Comparison of ENCODE assay signal across 21 cellular contexts in the genomic region with DNA sequence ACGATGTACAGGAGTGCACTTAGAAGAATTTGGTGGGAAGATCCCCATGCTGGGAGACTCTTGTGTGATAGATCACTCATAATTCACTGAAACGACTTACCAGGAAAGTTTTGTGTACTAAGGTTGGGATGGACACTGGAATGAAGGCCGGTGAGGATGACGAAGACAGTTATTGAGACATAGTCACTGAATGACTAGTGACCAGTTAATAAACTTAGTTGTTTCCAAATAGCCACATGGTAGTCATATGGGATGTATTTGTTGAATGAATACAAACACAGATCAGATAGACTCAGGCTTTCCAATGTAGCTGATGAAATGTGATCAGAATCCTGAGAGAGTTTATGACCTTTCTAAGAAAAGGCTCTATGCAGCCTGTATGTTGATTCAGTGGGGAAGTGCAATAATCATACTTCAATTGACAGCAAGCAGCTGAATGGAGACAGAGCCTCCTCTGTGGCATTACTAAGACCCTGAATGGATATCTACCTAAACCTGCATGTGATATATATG. TPM values are rescaled to one million over a fixed set of nuclear protein-coding genes. Genes with fewer than 3 reads are reported as not detected.
"Had no signal": no experiment of that assay in that cellular context is flagged by ENCODE, and none has a peak within 500 bp of the region (broad histone marks: within the 10 kb centered on the region; RNA-seq: fewer than 3 reads in every experiment).

No MANE protein-coding gene starts in this region.

- H3K27me3 ChIP-seq: dorsolateral prefrontal cortex, spleen, transverse colon, upper lobe of right lung, uterus had no signal

- H3K36me3 ChIP-seq: uterus had no signal

- H3K4me1 ChIP-seq: psoas muscle, spleen, uterus had no signal

- H3K9me3 ChIP-seq: psoas muscle, transverse colon, upper lobe of right lung, uterus had no signal

- DNase-seq: dorsolateral prefrontal cortex; effector CD4-positive, alpha-beta T cell; hypothalamus; immature natural killer cell; islet precursor cell; kidney glomerular epithelial cell; mesendoderm; midbrain; naive thymus-derived CD4-positive, alpha-beta T cell; nucleus accumbens; psoas muscle; right cardiac atrium; spleen; stimulated activated CD4-positive, alpha-beta T cell treated with anti-CD3 and anti-CD28 coated beads, Interleukin-4, amount 100 ng/mL, for 4 hours; stimulated activated naive B cell treated with anti-CD40 and anti-IgM and Interleukin-4, amounts not matched to agents 10 μg/mL and 1 μg/mL and 100 μg/mL, for 72 hours; transverse colon; upper lobe of right lung; uterus had no signal

- H3K27ac ChIP-seq: dorsolateral prefrontal cortex, psoas muscle, skin epidermis, spleen, transverse colon, upper lobe of right lung, uterus had no signal

- H3K4me1 Mint-ChIP-seq: nephron; stimulated activated naive B cell treated with anti-CD40 and anti-IgM and Interleukin-4, amounts not matched to agents 10 μg/mL and 1 μg/mL and 100 μg/mL, for 72 hours had no signal

- H3K27ac Mint-ChIP-seq: immature natural killer cell; naive thymus-derived CD4-positive, alpha-beta T cell; nephron; stimulated activated naive B cell treated with anti-CD40 and anti-IgM and Interleukin-4, amounts not matched to agents 10 μg/mL and 1 μg/mL and 100 μg/mL, for 72 hours; stimulated activated naive CD8-positive, alpha-beta T cell treated with anti-CD3 and anti-CD28 coated beads, Interleukin-15, Interleukin-2, amounts not matched to agents 100 ng/mL and 50 ng/mL, for 24 hours had no signal

- H3K27me3 Mint-ChIP-seq: naive thymus-derived CD4-positive, alpha-beta T cell; stimulated activated naive B cell treated with anti-CD40 and anti-IgM and Interleukin-4, amounts not matched to agents 10 μg/mL and 1 μg/mL and 100 μg/mL, for 72 hours; stimulated activated naive CD8-positive, alpha-beta T cell treated with anti-CD3 and anti-CD28 coated beads, Interleukin-15, Interleukin-2, amounts not matched to agents 100 ng/mL and 50 ng/mL, for 24 hours had no signal

- H3K9me3 Mint-ChIP-seq: immature natural killer cell; naive thymus-derived CD4-positive, alpha-beta T cell; nephron; stimulated activated naive B cell treated with anti-CD40 and anti-IgM and Interleukin-4, amounts not matched to agents 10 μg/mL and 1 μg/mL and 100 μg/mL, for 72 hours; stimulated activated naive CD8-positive, alpha-beta T cell treated with anti-CD3 and anti-CD28 coated beads, Interleukin-15, Interleukin-2, amounts not matched to agents 100 ng/mL and 50 ng/mL, for 24 hours had no signal

- H3K4me3 Mint-ChIP-seq: immature natural killer cell; naive thymus-derived CD4-positive, alpha-beta T cell; nephron; stimulated activated naive B cell treated with anti-CD40 and anti-IgM and Interleukin-4, amounts not matched to agents 10 μg/mL and 1 μg/mL and 100 μg/mL, for 72 hours; stimulated activated naive CD8-positive, alpha-beta T cell treated with anti-CD3 and anti-CD28 coated beads, Interleukin-15, Interleukin-2, amounts not matched to agents 100 ng/mL and 50 ng/mL, for 24 hours had no signal

- H3K4me3 ChIP-seq: dorsolateral prefrontal cortex, psoas muscle, skin epidermis, spleen, transverse colon, upper lobe of right lung, uterus had no signal

RNA-seq across cellular contexts. Expression of a gene that starts 20.4 kb away (rescaled TPM):
- polyA plus RNA-seq: immature natural killer cell had no signal
